Comparison of ENCODE assay signal across 8 cellular contexts in the genomic region with DNA sequence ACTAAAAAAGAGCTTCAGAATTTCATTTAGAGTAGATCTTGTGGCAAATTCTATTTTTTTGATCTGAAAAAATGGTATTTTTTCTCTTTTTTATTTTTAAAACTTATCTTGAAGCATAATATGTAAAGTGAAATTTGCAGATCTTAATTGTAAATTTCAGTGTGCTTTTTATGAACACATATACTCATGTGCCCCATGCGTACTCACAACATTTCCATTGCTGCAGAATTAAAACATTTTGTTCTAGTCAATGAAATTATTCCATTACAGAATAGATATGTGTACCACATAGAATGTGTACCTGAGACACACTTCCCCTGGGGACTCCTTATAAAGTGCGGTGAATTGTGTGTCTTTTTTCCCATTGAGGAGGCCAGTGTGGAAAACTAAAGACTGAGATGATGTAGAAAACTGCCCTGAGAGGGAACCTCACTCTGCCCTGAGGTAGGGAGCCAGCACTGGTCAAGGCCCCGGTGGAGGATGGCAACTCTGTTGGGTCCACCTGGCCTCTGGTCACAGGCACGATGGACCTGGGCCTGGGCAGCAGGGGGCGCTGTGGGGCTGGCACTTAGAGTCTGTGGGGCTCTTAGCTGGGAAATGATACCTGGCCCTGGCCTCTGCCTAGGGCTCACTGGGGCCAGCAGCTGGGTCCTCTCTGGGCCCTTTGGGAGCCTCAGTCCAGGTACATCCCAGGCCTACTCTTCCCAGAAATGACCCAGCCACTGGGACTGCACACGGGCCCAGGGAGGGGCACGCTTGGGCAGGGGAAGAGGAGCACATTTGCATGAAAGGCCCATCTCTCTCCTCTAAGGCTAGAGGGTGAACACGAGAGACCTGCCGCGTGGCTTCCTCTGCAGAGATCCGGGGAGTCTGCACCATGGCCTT.
A peak's percentile ranks its signal among the peaks of the same experiment; 100 is the strongest.
DNase-seq lines count a peak whose midpoint lies in the region; ATAC-seq and TF ChIP-seq lines count a peak whose summit lies in the region.

No MANE protein-coding gene starts in this region.

- TF ChIP-seq CTCF in CD8-positive, alpha-beta T cell (IDR thresholded peaks at IDR 0.05), result peak; percentile 46
- TF ChIP-seq CTCF in H9 (conservative IDR thresholded peaks at IDR 0.05) (peak; percentile 95), RWPE2 (IDR thresholded peaks at IDR 0.05; ENCODE audit: poor library complexity, severe bottlenecking) (peak; percentile 66)

- no peak overlapping the region for H3K4ac ChIP-seq in H9 (ENCODE audit: low read depth, low read length)

- H3K18ac ChIP-seq in H9 (ENCODE audit: insufficient read length, low read depth, low read length), result no peak overlapping the region

- no peak overlapping the region for H3K56ac ChIP-seq in H9 (ENCODE audit: insufficient read length, low read depth, low read length)

- no peaks in the 10 kb centered on the region for H4K20me1 ChIP-seq in H9 (ENCODE audit: control insufficient read depth, insufficient read depth, insufficient read length)

- no peaks in the 10 kb centered on the region for H3K9me3 ChIP-seq in CD8-positive, alpha-beta T cell (ENCODE audit: low read length)
- H3K9me3 ChIP-seq in H9 (ENCODE audit: control insufficient read depth, low read depth, low read length) (no peaks in the 10 kb centered on the region), RWPE2 (ENCODE audit: severe bottlenecking) (peaks cover 10% of the 10 kb centered on the region)

- no peak overlapping the region for H3K4me3 Mint-ChIP-seq in CD8-positive, alpha-beta T cell
- H3K4me3 Mint-ChIP-seq in H9 (no peak overlapping the region), immature natural killer cell (no peak overlapping the region)

- ATAC-seq in CD8-positive, alpha-beta T cell, result no peak
- ATAC-seq in RWPE2 (ENCODE audit: low read depth) (peak; percentile 83), HG03159 (IDR thresholded peaks at IDR 0.05; ENCODE audit: unreplicated experiment) (no peak), HG03378 (IDR thresholded peaks at IDR 0.05; ENCODE audit: unreplicated experiment) (no peak)

- no peak overlapping the region for H2BK12ac ChIP-seq in H9 (ENCODE audit: insufficient read length, low read depth, low read length)

- no peak overlapping the region for H3K23ac ChIP-seq in H9 (ENCODE audit: insufficient read length, low read depth, low read length)

- no peak overlapping the region for H4K5ac ChIP-seq in H9 (ENCODE audit: insufficient read length, low read depth, low read length)

- H3K36me3 ChIP-seq in CD8-positive, alpha-beta T cell (ENCODE audit: insufficient read depth, low read length), result no peaks in the 10 kb centered on the region
- no peaks in the 10 kb centered on the region for H3K36me3 ChIP-seq in RWPE2 (ENCODE audit: low read depth)

- POLR2A ChIA-PET in CD8-positive, alpha-beta T cell (lab: Charles Lee), result no interaction called here

- H3K27ac Mint-ChIP-seq in CD8-positive, alpha-beta T cell, result no peak overlapping the region
- H3K27ac Mint-ChIP-seq in H9, result no peak overlapping the region
- no peak overlapping the region for H3K27ac Mint-ChIP-seq in immature natural killer cell

- H2AK5ac ChIP-seq in H9 (ENCODE audit: insufficient read length, low read length), result no peak overlapping the region

- no peak overlapping the region for H2BK120ac ChIP-seq in H9 (ENCODE audit: low read depth, low read length, poor library complexity, severe bottlenecking)

- no peak overlapping the region; the same call in 1 of the 2 replicates for H3K14ac ChIP-seq in H9 (ENCODE audit: insufficient read depth, low read length)

- H3K4me2 ChIP-seq in H9 (ENCODE audit: insufficient read depth, insufficient read length, low read length), result no peak overlapping the region

- H3K27me3 ChIP-seq in CD8-positive, alpha-beta T cell (ENCODE audit: insufficient read depth, low read length), result no peaks in the 10 kb centered on the region
- peaks cover 42% of the 10 kb centered on the region for H3K27me3 ChIP-seq in H9 (ENCODE audit: insufficient read depth, low read length)
- H3K27me3 ChIP-seq in RWPE2 (ENCODE audit: insufficient read depth, poor library complexity, severe bottlenecking), result no peaks in the 10 kb centered on the region

- no CpG with 5 or more reads among the region's 11 CpGs for WGBS in H9 (ENCODE audit: extremely low coverage, insufficient read length, low lambda C conversion rate)

- H2BK15ac ChIP-seq in H9 (ENCODE audit: low read depth, low read length), result no peak overlapping the region

- no peaks in the 10 kb centered on the region for H3K4me1 ChIP-seq in CD8-positive, alpha-beta T cell (ENCODE audit: insufficient read depth, low read length)
- H3K4me1 ChIP-seq in H9 (ENCODE audit: insufficient read depth, low read length), result no peaks in the 10 kb centered on the region; the same call in 1 of the 2 replicates
- peaks cover 16% of the 10 kb centered on the region for H3K4me1 ChIP-seq in RWPE2 (ENCODE audit: insufficient read depth, poor library complexity, severe bottlenecking)

- peak in 4 of 7 experiments; percentile 7 to 41 (median 34) for DNase-seq in CD8-positive, alpha-beta T cell
- DNase-seq in H9 (peak; percentile 86), RWPE2 (ENCODE audit: low spot score) (no peak), anterior cingulate cortex (lab: John Stamatoyannopoulos, UW) (peak in 33 of 58 donors; percentile 7 to 64 (median 24)), immature natural killer cell (peak; percentile 5 to 7 (median 6))
- DNase-seq in stimulated activated CD4-positive, alpha-beta T cell treated with anti-CD3 and anti-CD28 coated beads, Interleukin-1b, Interleukin-23, amount 100 ng/mL, for 48 hours, result peak; percentile 66

- H2BK5ac ChIP-seq in H9 (ENCODE audit: insufficient read length, low read length), result no peak overlapping the region

- H3K27me3 Mint-ChIP-seq in CD8-positive, alpha-beta T cell (ENCODE audit: low read depth), result peaks cover 40% of the 10 kb centered on the region
- H3K27me3 Mint-ChIP-seq in H9 (ENCODE audit: low read depth) (peaks cover 99% of the 10 kb centered on the region), immature natural killer cell (ENCODE audit: low read depth in 3 of 3) (peaks cover 4 to 17% (median 7%) of the 10 kb centered on the region in 3 donors)

- no peak overlapping the region for H2BK20ac ChIP-seq in H9 (ENCODE audit: low read depth, low read length, poor library complexity, severe bottlenecking)

- no peak overlapping the region for H3K4me3 ChIP-seq in CD8-positive, alpha-beta T cell (ENCODE audit: low read depth, low read length)
- H3K4me3 ChIP-seq in RWPE2 (ENCODE audit: severe bottlenecking), result no peak overlapping the region

- H2AFZ ChIP-seq in H9 (ENCODE audit: low read length), result no peak overlapping the region

- H3K79me1 ChIP-seq in H9 (ENCODE audit: insufficient read depth, low read depth, low read length, poor library complexity, severe bottlenecking), result no peaks in the 10 kb centered on the region

- CTCF ChIA-PET in CD8-positive, alpha-beta T cell (lab: Charles Lee), result interaction anchor here (1.6 kb wide), 1 partner anchor 18 kb away, joined by 3 read pairs; no protein-coding TSS in a partner anchor

- no peaks in the 10 kb centered on the region for H3K79me2 ChIP-seq in H9 (ENCODE audit: insufficient read depth, low read length)

- intact Hi-C loops in CD8-positive, alpha-beta T cell (cut with DNase I, micrococcal nuclease), result no loop called here

- no peaks in the 10 kb centered on the region for H3K36me3 Mint-ChIP-seq in CD8-positive, alpha-beta T cell
- H3K36me3 Mint-ChIP-seq in H9 (ENCODE audit: insufficient read depth in 1 of 3, low read depth in 3 of 3) (no peaks in the 10 kb centered on the region; a peak in 1 of 7 replicates), immature natural killer cell (no peaks in the 10 kb centered on the region)

- H3K23me2 ChIP-seq in H9 (ENCODE audit: insufficient read length, low read depth, low read length, poor library complexity, severe bottlenecking), result peaks cover 4% of the 10 kb centered on the region

- no peak overlapping the region for H4K8ac ChIP-seq in H9 (replicated peaks; ENCODE audit: insufficient read length, low read depth, low read length)

- H3K9ac ChIP-seq in H9 (ENCODE audit: extremely low read depth, insufficient read length, low read length), result no peak overlapping the region

- no peak overlapping the region for H3T11ph ChIP-seq in H9 (ENCODE audit: low read length)

- H3K4me1 Mint-ChIP-seq in CD8-positive, alpha-beta T cell (ENCODE audit: low read depth), result no peaks in the 10 kb centered on the region
- H3K4me1 Mint-ChIP-seq in H9, result peaks cover 9 to 26% of the 10 kb centered on the region in 2 experiments
- no peaks in the 10 kb centered on the region for H3K4me1 Mint-ChIP-seq in immature natural killer cell

- no peaks in the 10 kb centered on the region for H3K9me3 Mint-ChIP-seq in CD8-positive, alpha-beta T cell
- H3K9me3 Mint-ChIP-seq in H9 (peaks cover 0 to 2% of the 10 kb centered on the region in 2 experiments; a peak in 3 of 5 replicates), immature natural killer cell (no peaks in the 10 kb centered on the region)

- H4K91ac ChIP-seq in H9 (ENCODE audit: insufficient read length, low read depth, low read length), result no peak overlapping the region

- no peak overlapping the region for H3K27ac ChIP-seq in CD8-positive, alpha-beta T cell (ENCODE audit: low read depth, low read length)
- H3K27ac ChIP-seq in H9 (ENCODE audit: insufficient read length, low read depth, low read length) (no peak overlapping the region), RWPE2 (ENCODE audit: poor library complexity, severe bottlenecking) (no peak overlapping the region)
